19 cellular contexts compared by ENCODE assay signal in the genomic region with DNA sequence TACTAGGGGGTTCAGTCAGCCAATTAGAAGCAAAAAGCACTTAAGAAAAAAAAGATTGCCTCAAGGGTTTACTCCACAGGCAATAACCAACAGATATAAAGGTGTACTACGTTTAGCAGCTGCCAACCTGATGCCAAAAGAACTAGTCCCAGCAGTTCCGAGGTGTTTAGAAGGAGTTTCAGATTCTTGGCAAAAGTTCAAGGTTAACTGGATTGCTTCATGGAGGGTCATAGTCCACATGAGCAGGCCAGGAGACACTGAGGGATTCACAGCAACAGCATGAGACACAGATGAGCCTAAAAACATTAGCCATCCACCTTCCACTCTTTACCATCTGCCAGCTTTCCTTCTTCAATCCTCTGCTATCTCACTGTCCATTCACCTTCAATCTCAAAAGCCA. TPM values are rescaled to one million over a fixed set of nuclear protein-coding genes. Genes with fewer than 3 reads are reported as not detected.
DNase-seq lines count a peak whose midpoint lies in the region; ATAC-seq and TF ChIP-seq lines count a peak whose summit lies in the region.
"Had no signal": no experiment of that assay in that cellular context is flagged by ENCODE, and none has a peak within 500 bp of the region (broad histone marks: within the 10 kb centered on the region; RNA-seq: fewer than 3 reads in every experiment).

No MANE protein-coding gene starts in this region.

- ATAC-seq in IMR-90 (ENCODE audit: low read depth) (no peak), GM21447 (IDR thresholded peaks at IDR 0.05; ENCODE audit: unreplicated experiment) (no peak)
- ATAC-seq: A549, GM12878, GM23338, Right ventricle myocardium inferior had no signal

- no CpG with 5 or more reads among the region's 2 CpGs for WGBS in IMR-90 (ENCODE audit: extremely low coverage in 2 of 2, insufficient read length in 1 of 2), 2 experiments
- WGBS in hepatocyte (ENCODE audit: low lambda C conversion rate, missing lambda C conversion rate), result 45% methylated on average over 2 of the region's 2 CpGs

- no peak for TF ChIP-seq POLR2A in IMR-90 (IDR thresholded peaks at IDR 0.05; ENCODE audit: low read depth, low read length)

- H3K14ac ChIP-seq in IMR-90 (replicated peaks; ENCODE audit: low read depth, low read length), result no peak overlapping the region; the same call in 1 of the 2 replicates

- no peak overlapping the region for H2AK9ac ChIP-seq in IMR-90 (replicated peaks; ENCODE audit: low read depth, low read length, poor library complexity)

- peak overlapping the region; percentile 55 for H2BK20ac ChIP-seq in IMR-90 (ENCODE audit: low read depth, low read length)

- peak overlapping the region; percentile 56; the same call in 1 of the 2 replicates for H2AK5ac ChIP-seq in IMR-90 (ENCODE audit: low read depth, low read length)

- in situ Hi-C loops in IMR-90 (cut with MboI; ENCODE audit: low sequenced_read_pairs), result loop anchor here (10.0 to 25.0 kb wide), 2 partner anchors 561 to 681 kb away; no protein-coding TSS in a partner anchor

- H2AFZ ChIP-seq in IMR-90 (replicated peaks; ENCODE audit: low read length, poor library complexity) (peak overlapping the region; percentile 26), hepatocyte (no peak overlapping the region)
- H2AFZ ChIP-seq: GM23338 had no signal

- H3K36me3 ChIP-seq in IMR-90 (ENCODE audit: control insufficient read depth, insufficient read depth, low read length), result no peaks in the 10 kb centered on the region
- H3K36me3 ChIP-seq in hepatocyte (replicated peaks; ENCODE audit: insufficient read depth, low read depth), result no peaks in the 10 kb centered on the region
- H3K36me3 ChIP-seq: SJSA1 had no signal

- H3K4me1 ChIP-seq in IMR-90 (ENCODE audit: control insufficient read depth, insufficient read depth, low read length) (peaks cover 3% of the 10 kb centered on the region; the same call in 1 of the 2 replicates), hepatocyte (ENCODE audit: insufficient read depth) (peaks cover 2% of the 10 kb centered on the region)
- H3K4me1 ChIP-seq: A549 had no signal

- no peak overlapping the region for H4K8ac ChIP-seq in IMR-90 (ENCODE audit: low read depth in 2 of 2, low read length in 2 of 2)

- no peak overlapping the region for H2BK5ac ChIP-seq in IMR-90 (ENCODE audit: low read depth, low read length, poor library complexity, severe bottlenecking)

- H3K4me3 ChIP-seq in IMR-90 (ENCODE audit: insufficient read depth, low read depth, low read length), result no peak overlapping the region
- H3K4me3 ChIP-seq in hepatocyte, result no peak overlapping the region
- H3K4me3 ChIP-seq: A549, GM12878, GM23338, SJSA1 had no signal

- no peak overlapping the region for H4K5ac ChIP-seq in IMR-90 (ENCODE audit: low read depth, low read length)

- CTCF ChIA-PET in IMR-90 (lab: Yijun Ruan, JAX), result no interaction called here

- peak overlapping the region; percentile 21; the same call in 1 of the 3 replicates for H2BK15ac ChIP-seq in IMR-90 (ENCODE audit: low read depth, low read length)

- intact Hi-C loops in IMR-90 (cut with micrococcal nuclease), result no loop called here

- H3K4ac ChIP-seq in IMR-90 (ENCODE audit: low read depth, low read length), result no peak overlapping the region

- H3K79me2 ChIP-seq in hepatocyte, result no peaks in the 10 kb centered on the region

- TF ChIP-seq CTCF in IMR-90 (conservative IDR thresholded peaks at IDR 0.05; ENCODE audit: low read depth, low read length) (no peak), hepatocyte (IDR thresholded peaks at IDR 0.05; ENCODE audit: poor library complexity) (no peak)

- POLR2A ChIA-PET in IMR-90 (lab: Charles Lee; ENCODE audit: unreplicated experiment), result no interaction called here

- H4K20me1 ChIP-seq in IMR-90 (ENCODE audit: insufficient read depth, low read length), result no peaks in the 10 kb centered on the region
- no peaks in the 10 kb centered on the region for H4K20me1 ChIP-seq in hepatocyte (ENCODE audit: insufficient read depth, poor library complexity, severe bottlenecking)

- H3K4me2 ChIP-seq in IMR-90 (ENCODE audit: low read depth, low read length) (no peak overlapping the region), hepatocyte (no peak overlapping the region)
- H3K4me2 ChIP-seq: A549, GM23338 had no signal

- H3K9ac ChIP-seq in IMR-90 (ENCODE audit: low read depth, low read length), result no peak overlapping the region

- H3K23ac ChIP-seq in IMR-90 (ENCODE audit: low read depth, low read length), result no peak overlapping the region

- no peak overlapping the region for H3K56ac ChIP-seq in IMR-90 (ENCODE audit: extremely low read depth, insufficient read depth, low read length)

- H3K18ac ChIP-seq in IMR-90 (ENCODE audit: low read depth, low read length), result no peak overlapping the region

- no TSS peak for BruUV-seq in IMR-90 (replicated peaks; lab: Mats Ljungman, UMichigan)

- TF ChIP-seq RAD21 in IMR-90 (IDR thresholded peaks at IDR 0.05; ENCODE audit: low read length), result no peak

- no peak overlapping the region for H2BK120ac ChIP-seq in IMR-90 (ENCODE audit: low read depth, low read length)

- DNase-seq in IMR-90 (no peak), NCI-H82 treated with DMSO at 0.1 percent for 48 hours (lab: John Stamatoyannopoulos, UW; ENCODE audit: unreplicated experiment) (peak; percentile 21), hepatocyte (ENCODE audit: low spot score) (peak; percentile 18), renal cortical epithelial cell (ENCODE audit: low read depth) (peak; percentile 49), HK-2 (ENCODE audit: unreplicated experiment) (no peak)
- no peak for DNase-seq in activated CD4-positive, alpha-beta T cell treated with anti-CD3 and anti-CD28 coated beads for 1 hour
- DNase-seq: DND-41, HCEC 1CT, NCI-H1694, NCI-H2081 treated with DMSO at 0.1 percent for 48 hours, NCI-H446 treated with DMSO at 0.1 percent for 48 hours had no signal

- H3K27ac ChIP-seq in IMR-90 (ENCODE audit: insufficient read depth, low read length) (no peak overlapping the region), hepatocyte (no peak overlapping the region)
- H3K27ac ChIP-seq: A549, HL-60, SJSA1 had no signal

- H4K91ac ChIP-seq in IMR-90 (ENCODE audit: insufficient read depth, low read depth, low read length), result no peak overlapping the region

- no peaks in the 10 kb centered on the region for H3K9me2 ChIP-seq in hepatocyte (replicated peaks; ENCODE audit: insufficient read depth)

- H3K79me1 ChIP-seq in IMR-90 (ENCODE audit: low read depth in 1 of 2, low read length in 2 of 2), result no peaks in the 10 kb centered on the region

- 0 out of 2 replicates have a peak, but pooled peaks cover 4% of the 10 kb centered on the region for H3K9me1 ChIP-seq in IMR-90 (ENCODE audit: insufficient read depth, low read length)

- H3K9me3 ChIP-seq in IMR-90 (ENCODE audit: control insufficient read depth, insufficient read depth, low read length) (no peaks in the 10 kb centered on the region), hepatocyte (ENCODE audit: low read depth) (no peaks in the 10 kb centered on the region)
- H3K9me3 ChIP-seq: A549, SJSA1 had no signal

- H3K27me3 ChIP-seq in IMR-90 (ENCODE audit: control insufficient read depth, insufficient read depth, low read length), result no peaks in the 10 kb centered on the region
- H3K27me3 ChIP-seq in hepatocyte, result no peaks in the 10 kb centered on the region
- H3K27me3 ChIP-seq: SJSA1 had no signal

- dilution Hi-C loops in IMR-90 (cut with HindIII; ENCODE audit: low sequenced_read_pairs, unreplicated experiment), result no loop called here

TF ChIP-seq in IMR-90, 13 proteins besides CTCF, POLR2A, EP300 and RAD21:
- TF ChIP-seq MXI1 (IDR thresholded peaks at IDR 0.05; ENCODE audit: borderline replicate concordance, low read depth, low read length) (no peak), RCOR1 (IDR thresholded peaks at IDR 0.05; ENCODE audit: insufficient replicate concordance, low read length) (no peak), RFX5 (IDR thresholded peaks at IDR 0.05; ENCODE audit: low read depth, low read length) (no peak), BHLHE40 (IDR thresholded peaks at IDR 0.05; ENCODE audit: low read depth, low read length) (no peak), NFE2L2 (IDR thresholded peaks at IDR 0.05; ENCODE audit: low read depth, low read length) (no peak), CEBPB (IDR thresholded peaks at IDR 0.05; ENCODE audit: low read depth, low read length) (no peak), MAFK (IDR thresholded peaks at IDR 0.05; ENCODE audit: low read depth, low read length) (no peak), FOS (IDR thresholded peaks at IDR 0.05; ENCODE audit: low read depth, low read length) (no peak), MAZ (IDR thresholded peaks at IDR 0.05; ENCODE audit: borderline replicate concordance, low read depth, low read length) (no peak), SMC3 (IDR thresholded peaks at IDR 0.05; ENCODE audit: low read depth, low read length) (no peak), CHD1 (IDR thresholded peaks at IDR 0.05; ENCODE audit: low read depth, low read length) (no peak)
- TF ChIP-seq, protein P1, sequence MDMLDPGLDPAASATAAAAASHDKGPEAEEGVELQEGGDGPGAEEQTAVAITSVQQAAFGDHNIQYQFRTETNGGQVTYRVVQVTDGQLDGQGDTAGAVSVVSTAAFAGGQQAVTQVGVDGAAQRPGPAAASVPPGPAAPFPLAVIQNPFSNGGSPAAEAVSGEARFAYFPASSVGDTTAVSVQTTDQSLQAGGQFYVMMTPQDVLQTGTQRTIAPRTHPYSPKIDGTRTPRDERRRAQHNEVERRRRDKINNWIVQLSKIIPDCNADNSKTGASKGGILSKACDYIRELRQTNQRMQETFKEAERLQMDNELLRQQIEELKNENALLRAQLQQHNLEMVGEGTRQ (IDR thresholded peaks at IDR 0.05; ENCODE audit: low read depth, low read length), result no peak
- TF ChIP-seq, protein P2, sequence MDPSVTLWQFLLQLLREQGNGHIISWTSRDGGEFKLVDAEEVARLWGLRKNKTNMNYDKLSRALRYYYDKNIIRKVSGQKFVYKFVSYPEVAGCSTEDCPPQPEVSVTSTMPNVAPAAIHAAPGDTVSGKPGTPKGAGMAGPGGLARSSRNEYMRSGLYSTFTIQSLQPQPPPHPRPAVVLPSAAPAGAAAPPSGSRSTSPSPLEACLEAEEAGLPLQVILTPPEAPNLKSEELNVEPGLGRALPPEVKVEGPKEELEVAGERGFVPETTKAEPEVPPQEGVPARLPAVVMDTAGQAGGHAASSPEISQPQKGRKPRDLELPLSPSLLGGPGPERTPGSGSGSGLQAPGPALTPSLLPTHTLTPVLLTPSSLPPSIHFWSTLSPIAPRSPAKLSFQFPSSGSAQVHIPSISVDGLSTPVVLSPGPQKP (IDR thresholded peaks at IDR 0.05; ENCODE audit: borderline replicate concordance, low read depth, low read length), result no peak

RNA-seq across cellular contexts. Expression of a gene that starts 4.9 kb away (rescaled TPM):
- total RNA-seq in IMR-90 (2012; rRNA removed), result 0.28 and 0.36 TPM in 2 replicates
- polyA plus RNA-seq in IMR-90 (2012; rRNA removed), result 0.16 and 0.22 TPM in 2 replicates
- polyA plus RNA-seq in IMR-90 (2012; cell fraction: cytosol; rRNA removed), result 0.04 and 0.15 TPM in 2 replicates
- polyA plus RNA-seq in IMR-90 (2012; cell fraction: nucleus; rRNA removed; ENCODE audit: low replicate concordance), result 0.02 and 0.26 TPM in 2 replicates
- total RNA-seq in hepatocyte, result 0.68 and 1.2 TPM in 2 replicates
- 0.29 and 0.51 TPM in 2 replicates for polyA plus RNA-seq in hepatocyte
- 1.0 and 7.9 TPM in 2 replicates for total RNA-seq in renal cortical epithelial cell
- polyA plus RNA-seq: CD14-positive monocyte had no signal

Comparison
In these comparisons a context has a peak if more than half of its experiments do, and no peak if none do; other contexts are left out.
1. DNase-seq: peak in NCI-H82 treated with DMSO at 0.1 percent for 48 hours (single experiment), hepatocyte (single experiment) and renal cortical epithelial cell (single experiment); none in IMR-90 (single experiment), activated CD4-positive, alpha-beta T cell treated with anti-CD3 and anti-CD28 coated beads for 1 hour (single experiment) and HK-2 (single experiment).